8 cellular contexts compared by ENCODE assay signal in the genomic region with DNA sequence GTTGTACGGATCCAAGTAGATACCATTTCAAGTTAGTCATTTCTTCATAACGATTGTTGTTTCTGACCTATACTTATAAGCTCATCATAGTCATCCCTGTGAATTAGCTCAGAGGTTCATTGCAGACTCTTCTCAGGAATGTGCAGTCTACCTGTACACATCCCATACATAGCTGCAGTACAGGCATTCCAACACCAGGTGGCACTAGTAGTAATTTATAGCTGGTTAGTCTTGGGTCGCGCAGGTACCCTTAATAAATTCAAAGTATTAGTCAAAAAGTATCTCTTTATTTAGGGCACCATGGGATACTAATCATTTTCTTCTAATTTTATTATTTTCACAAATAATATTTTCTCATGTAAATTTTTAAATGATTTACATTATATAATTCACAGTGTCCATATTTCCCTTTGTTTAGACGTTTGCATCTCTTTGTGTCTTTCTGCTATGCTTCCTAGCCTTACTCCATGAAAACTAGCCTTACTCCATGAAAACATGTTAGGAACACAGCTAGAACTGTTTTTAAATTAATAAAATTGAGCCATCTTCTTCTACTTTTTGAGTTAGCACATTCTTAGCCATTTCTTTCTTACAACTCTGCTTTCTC.
A peak's percentile ranks its signal among the peaks of the same experiment; 100 is the strongest.
DNase-seq lines count a peak whose midpoint lies in the region; ATAC-seq and TF ChIP-seq lines count a peak whose summit lies in the region.

No MANE protein-coding gene starts in this region.

- 38% methylated on average over 5 of the region's 5 CpGs for WGBS in right lobe of liver (ENCODE audit: insufficient coverage, low coverage, low lambda C conversion rate, missing lambda C conversion rate)

- POLR2A ChIA-PET in A673 (lab: Charles Lee; ENCODE audit: low non-redundant PET): no interaction called here

- BruUV-seq in A673 (replicated peaks; lab: Mats Ljungman, UMichigan): no TSS peak

- ATAC-seq in HG02678 (IDR thresholded peaks at IDR 0.05; ENCODE audit: unreplicated experiment) (peak; percentile 83), right lobe of liver (peak; percentile 56 to 78 (median 68))

- H3K36me3 ChIP-seq in A673 (ENCODE audit: insufficient read depth, low read length, poor library complexity, severe bottlenecking): no peaks in the 10 kb centered on the region
- H3K36me3 ChIP-seq in right lobe of liver: no peaks in the 10 kb centered on the region

- no peaks in the 10 kb centered on the region for H3K27me3 ChIP-seq in A673 (replicated peaks; ENCODE audit: insufficient read depth, low read depth, low read length, poor library complexity)
- no peaks in the 10 kb centered on the region for H3K27me3 ChIP-seq in right lobe of liver

- H3K9me3 ChIP-seq in A673 (ENCODE audit: low read depth, low read length, poor library complexity, severe bottlenecking) (no peaks in the 10 kb centered on the region), right lobe of liver (no peaks in the 10 kb centered on the region)

- no peak for TF ChIP-seq POLR2A in right lobe of liver (IDR thresholded peaks at IDR 0.05)

- intact Hi-C loops in A673 (cut with micrococcal nuclease; ENCODE audit: unreplicated experiment): loop anchor here (5.0 kb wide), 3 partner anchors 274 to 524 kb away; no protein-coding TSS in a partner anchor
- intact Hi-C loops in right lobe of liver (cut with DNase I): no loop called here

- peak; percentile 91 for TF ChIP-seq CTCF in A673 (conservative IDR thresholded peaks at IDR 0.05; ENCODE audit: low read depth, low read length)
- TF ChIP-seq CTCF in GM12874 (IDR thresholded peaks at IDR 0.05; ENCODE audit: insufficient read depth, low read depth, low read length): peak; percentile 77
- TF ChIP-seq CTCF in right lobe of liver (IDR thresholded peaks at IDR 0.05): peak; percentile 69 to 84 (median 82)

- H3K27ac ChIP-seq in A673 (ENCODE audit: low read depth, low read length, poor library complexity, severe bottlenecking) (no peak overlapping the region), right lobe of liver (no peak overlapping the region)

- CTCF ChIA-PET in A673 (lab: Charles Lee): interaction anchor here (0.5 to 1.6 kb wide), 4 partner anchors 13 to 351 kb away, joined by 4 to 13 read pairs (median 8); no protein-coding TSS in a partner anchor

- H3K4me3 ChIP-seq in A673 (ENCODE audit: low read depth, low read length, poor library complexity, severe bottlenecking): no peak overlapping the region
- H3K4me3 ChIP-seq in right lobe of liver: no peak overlapping the region

- DNase-seq in A673 (ENCODE audit: low spot score) (peak; percentile 67), NCI-H1105 (lab: John Stamatoyannopoulos, UW) (peak; percentile 73), T-helper 9 cell (peak; percentile 7), cerebellum (ENCODE audit: low spot score) (peak; percentile 3), right lobe of liver (peak in 1 of 3 donors; percentile 59)
- DNase-seq in stimulated activated CD8-positive, alpha-beta memory T cell treated with anti-CD3 and anti-CD28 coated beads, Interleukin-7, amount 100 ng/mL, for 4 hours (ENCODE audit: low read depth in 2 of 2): peak; percentile 6 to 24

- peaks cover 12% of the 10 kb centered on the region for H3K4me1 ChIP-seq in A673 (ENCODE audit: insufficient read depth, low read length, poor library complexity, severe bottlenecking)
- H3K4me1 ChIP-seq in right lobe of liver: peaks cover 0 to 8% (median 0%) of the 10 kb centered on the region in 4 donors
